ENCODE assay signal across 8 cellular contexts in the genomic region with DNA sequence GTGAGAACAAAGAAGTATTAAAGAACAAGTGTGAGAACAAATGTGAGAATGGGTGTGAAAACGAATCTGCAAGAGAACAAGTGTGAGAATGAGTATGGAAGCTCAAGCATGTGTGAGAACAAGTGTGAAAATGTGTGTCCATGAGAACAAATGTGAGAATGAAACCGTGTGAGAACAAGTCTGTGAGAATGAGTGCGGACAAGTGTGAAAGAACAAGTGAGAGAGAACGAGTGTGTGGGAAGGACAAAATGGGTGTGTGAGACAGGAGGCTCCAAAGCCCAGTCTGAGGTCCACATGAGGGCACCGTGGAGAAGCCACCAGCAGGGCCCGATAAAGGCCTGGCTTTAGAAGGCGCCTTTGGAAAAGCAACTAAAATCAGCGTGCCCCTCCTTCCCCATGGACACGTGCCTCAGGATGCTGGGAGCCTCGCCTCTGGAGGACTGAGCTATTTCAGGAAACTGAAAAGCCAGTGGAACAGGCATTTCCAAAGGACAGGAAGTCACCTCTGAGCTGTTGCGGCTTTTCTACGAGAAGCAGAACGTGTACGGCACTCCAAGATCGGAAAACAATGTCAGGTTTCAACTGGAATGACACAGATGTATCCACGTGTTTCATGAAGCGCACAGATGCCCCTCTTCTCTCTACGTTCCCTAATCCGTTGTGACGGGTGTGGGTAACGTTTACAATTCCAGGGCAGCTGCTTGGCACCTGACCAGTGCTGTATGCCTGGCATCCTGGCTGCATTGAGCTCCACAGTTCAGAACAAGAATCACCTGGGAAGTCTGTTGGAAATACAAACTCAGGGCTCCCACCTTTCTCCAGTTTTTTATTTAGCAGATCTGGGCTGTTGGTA. TPM values are rescaled to one million over a fixed set of nuclear protein-coding genes. Genes with fewer than 3 reads are reported as not detected.
DNase-seq lines count a peak whose midpoint lies in the region; ATAC-seq and TF ChIP-seq lines count a peak whose summit lies in the region.

No MANE protein-coding gene starts in this region.

- intact Hi-C loops in body of pancreas (cut with DNase I) (no loop called here), thyroid gland (cut with DNase I) (no loop called here)

- CTCF ChIA-PET in HEK293T (lab: Yijun Ruan, JAX): no interaction called here

- TF ChIP-seq CTCF in body of pancreas (IDR thresholded peaks at IDR 0.05) (peak in 3 of 7 experiments; percentile 8 to 18 (median 11)), thyroid gland (IDR thresholded peaks at IDR 0.05) (peak in 1 of 6 experiments; percentile 20)

- DNase-seq in ACHN (peak; percentile 51), HEK293T (ENCODE audit: extremely low spot score) (peak; percentile 51), body of pancreas (peak in 3 of 4 donors; percentile 15 to 28 (median 17)), iris pigment epithelial cell (ENCODE audit: low read depth) (peak; percentile 43), thyroid gland (peak in 1 of 2 donors; percentile 18), GDM1 (lab: John Stamatoyannopoulos, UW) (no peak), NCI-H128 (lab: John Stamatoyannopoulos, UW; ENCODE audit: unreplicated experiment) (no peak)
- no peak for DNase-seq in activated effector memory CD4-positive, alpha-beta T cell treated with Interleukin-2 at 50 U/mL for 16 hours

- TF ChIP-seq POLR2A in body of pancreas (IDR thresholded peaks at IDR 0.05) (no peak), thyroid gland (IDR thresholded peaks at IDR 0.05) (no peak)

- peak overlapping the region in 1 of 4 donors; percentile 7 for H3K27ac ChIP-seq in body of pancreas
- H3K27ac ChIP-seq in thyroid gland: peak overlapping the region in 2 of 3 donors; percentile 37 to 63

- H3K36me3 ChIP-seq in body of pancreas (replicated peaks in 1 of 2; ENCODE audit: insufficient read depth in 1 of 2, low read depth in 2 of 2): peaks cover 0 to 3% of the 10 kb centered on the region in 2 donors
- peaks cover 0 to 10% of the 10 kb centered on the region in 2 donors for H3K36me3 ChIP-seq in thyroid gland

- ATAC-seq in body of pancreas: no peak

- H3K27me3 ChIP-seq in body of pancreas: no peaks in the 10 kb centered on the region
- no peaks in the 10 kb centered on the region for H3K27me3 ChIP-seq in thyroid gland

- H3K9me3 ChIP-seq in body of pancreas (no peaks in the 10 kb centered on the region), thyroid gland (no peaks in the 10 kb centered on the region)

- H3K4me1 ChIP-seq in body of pancreas (peaks cover 11% of the 10 kb centered on the region), thyroid gland (peaks cover 6 to 15% of the 10 kb centered on the region in 2 donors)

- H3K4me3 ChIP-seq in body of pancreas (no peak overlapping the region), thyroid gland (replicated peaks in 1 of 3) (no peak overlapping the region)

- POLR2A ChIA-PET in HEK293T (lab: Yijun Ruan, JAX): no interaction called here

- in situ Hi-C loops in ACHN (cut with HindIII; ENCODE audit: low pct_ligation_motif_present, low pct_unique_long_range_greater_than_20kb, low sequenced_read_pairs): no loop called here

- 79 to 90% methylated on average over 20 to 21 of the region's 21 CpGs for WGBS in body of pancreas, 2 donors
- 72 to 73% methylated on average over 21 of the region's 21 CpGs for WGBS in thyroid gland, 2 donors

TF ChIP-seq in HEK293T, 16 proteins besides CTCF, POLR2A, EP300 and RAD21:
- no peak for TF ChIP-seq FOXA1 (IDR thresholded peaks at IDR 0.05)
- no peak for TF ChIP-seq ZNF384 (IDR thresholded peaks at IDR 0.05)
- no peak for TF ChIP-seq L3MBTL2 (conservative IDR thresholded peaks at IDR 0.05)

RNA-seq across cellular contexts. Expression of a gene that starts 46.4 kb away (rescaled TPM):
- 10 to 100 TPM; 35.9 to 40.5 TPM for total RNA-seq in body of pancreas
- 100 to 1,000 TPM; 102 to 123 (median 116) TPM for total RNA-seq in thyroid gland

Comparison
In these comparisons a context has a peak if more than half of its experiments do, and no peak if none do; other contexts are left out.
1. DNase-seq: peak in ACHN (single experiment), HEK293T (single experiment), body of pancreas (3 of 4) and iris pigment epithelial cell (single experiment); none in GDM1 (single experiment), NCI-H128 (single experiment) and activated effector memory CD4-positive, alpha-beta T cell treated with Interleukin-2 at 50 U/mL for 16 hours (single experiment).